1 cellular context compared by ENCODE assay signal in the genomic region with DNA sequence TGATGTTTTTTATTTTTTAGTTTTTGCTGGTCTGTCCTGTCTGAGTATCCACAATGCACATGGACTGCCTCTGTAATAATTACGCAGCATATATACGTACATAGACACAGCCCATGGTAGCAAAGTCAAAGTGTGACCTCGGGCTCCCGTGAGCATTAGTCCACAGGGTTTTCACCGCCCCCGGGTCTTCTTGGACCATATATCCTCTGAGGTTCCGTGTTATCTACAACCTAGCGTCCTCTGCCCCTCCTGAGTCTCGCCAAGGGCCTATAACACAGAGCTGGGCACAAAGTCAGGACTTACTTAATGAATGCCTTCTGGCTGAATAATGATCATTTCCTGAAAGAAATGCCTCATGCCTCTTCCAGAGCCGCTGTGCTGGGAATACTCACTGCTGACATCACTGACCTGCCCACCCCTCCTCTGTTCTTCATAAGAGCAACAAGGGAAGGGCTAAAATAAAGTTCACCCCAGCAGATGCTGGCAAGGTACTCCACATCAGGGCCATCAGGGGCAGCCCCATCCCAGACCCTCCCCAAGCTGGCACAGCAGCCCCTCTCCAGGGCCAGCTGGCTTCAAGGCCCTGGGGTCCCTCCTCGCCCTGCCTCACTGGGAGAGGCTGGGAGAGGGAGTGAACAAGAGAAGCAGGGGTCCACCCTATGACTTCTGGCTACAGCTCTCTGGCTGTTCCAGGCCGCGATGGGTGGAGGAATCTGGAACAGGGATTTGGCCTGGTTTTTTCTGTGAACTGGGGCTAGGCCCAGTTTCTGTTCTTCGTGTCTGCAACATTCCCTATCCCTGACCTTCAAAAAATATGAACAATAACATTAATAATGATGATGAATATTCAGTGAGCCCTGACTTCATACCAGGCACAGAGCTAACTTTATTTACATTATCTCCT.
TF ChIP-seq lines count a peak whose summit lies in the region.

No MANE protein-coding gene starts in this region.

TF ChIP-seq in neural cell, 6 proteins besides CTCF, POLR2A, EP300 and RAD21 (continued from another document):
- TF ChIP-seq TAF1 (IDR thresholded peaks at IDR 0.05; ENCODE audit: low read depth), result no peak
- TF ChIP-seq SMC3 (conservative IDR thresholded peaks at IDR 0.05; ENCODE audit: poor library complexity), result no peak
